In genomic region chr22:37744589-37744988, GRCh38 we compare ENCODE assay signal across 12 cellular contexts. TPM values are rescaled to one million over a fixed set of nuclear protein-coding genes. Genes with fewer than 3 reads are reported as not detected.
DNase-seq lines count a peak whose midpoint lies in the region; ATAC-seq, FAIRE-seq and TF ChIP-seq lines count a peak whose summit lies in the region.
"Had no signal": no experiment of that assay in that cellular context is flagged by ENCODE, and none has a peak within 500 bp of the region (broad histone marks: within the 10 kb centered on the region; RNA-seq: fewer than 3 reads in every experiment).

No MANE protein-coding gene starts in this region.

- H3K27ac ChIP-seq in A549 (peak overlapping the region; percentile 100; a peak in 4 of 6 replicates), mesodermal cell (ENCODE audit: low read depth, low read length, severe bottlenecking) (peak overlapping the region; percentile 57), gastrocnemius medialis (no peak overlapping the region)

- FAIRE-seq in A549 (lab: Jason Lieb, UNC) = no peak
- FAIRE-seq in GM12891 (lab: Jason Lieb, UNC) = no peak
- FAIRE-seq: bronchial epithelial cell, D721Med had no signal

- WGBS in A549 (ENCODE audit: missing lambda C conversion rate) = 87% methylated on average over 6 of the region's 6 CpGs
- 93 to 97% methylated on average over 5 to 6 of the region's 6 CpGs for WGBS in mesodermal cell (ENCODE audit: insufficient coverage in 2 of 2), 2 experiments

- peaks cover 70% of the 10 kb centered on the region for H3K4me1 ChIP-seq in A549
- peaks cover 12% of the 10 kb centered on the region for H3K4me1 ChIP-seq in Caco-2
- H3K4me1 ChIP-seq in mesodermal cell (ENCODE audit: control insufficient read depth, insufficient read depth, low read length, poor library complexity, severe bottlenecking) = peaks cover 60% of the 10 kb centered on the region
- H3K4me1 ChIP-seq in gastrocnemius medialis = peaks cover 18 to 19% of the 10 kb centered on the region in 2 donors

- H3K36me3 ChIP-seq in Caco-2 (ENCODE audit: control insufficient read depth, insufficient read depth, low read length) = peaks cover 2% of the 10 kb centered on the region; the same call in 1 of the 2 replicates
- H3K36me3 ChIP-seq in mesodermal cell (ENCODE audit: control insufficient read depth, insufficient read depth, low read length) = peaks cover 5% of the 10 kb centered on the region
- no peaks in the 10 kb centered on the region for H3K36me3 ChIP-seq in gastrocnemius medialis

- peaks cover 13% of the 10 kb centered on the region for H3K4me1 Mint-ChIP-seq in Caco-2 (ENCODE audit: low read depth, unreplicated experiment)
- peaks cover 27% of the 10 kb centered on the region for H3K4me1 Mint-ChIP-seq in activated CD4-positive, alpha-beta memory T cell treated with anti-CD3 and anti-CD28 coated beads for 36 hours (ENCODE audit: low read depth)

- intact Hi-C loops in Caco-2 (cut with micrococcal nuclease; ENCODE audit: unreplicated experiment) (no loop called here), gastrocnemius medialis (cut with DNase I; ENCODE audit: low total_unique reads) (no loop called here)
- intact Hi-C loops in activated CD4-positive, alpha-beta memory T cell treated with anti-CD3 and anti-CD28 coated beads for 36 hours (cut with micrococcal nuclease) = loop anchor here (10.0 kb wide), 1 partner anchor 110 kb away; the partner anchor contains the start of gene SH3BP1

- H3K4me3 ChIP-seq in A549 = peak overlapping the region; percentile 88; the same call in 2 of the 3 replicates
- no peak overlapping the region for H3K4me3 ChIP-seq in Caco-2 (ENCODE audit: low read depth, low read length)
- no peak overlapping the region for H3K4me3 ChIP-seq in mesodermal cell (ENCODE audit: extremely low read depth, insufficient read depth, low read length, poor library complexity, severe bottlenecking)
- no peak overlapping the region for H3K4me3 ChIP-seq in gastrocnemius medialis

- TF ChIP-seq CTCF in A549 (IDR thresholded peaks at IDR 0.05) (no peak), Caco-2 (IDR thresholded peaks at IDR 0.05; ENCODE audit: insufficient read depth in 1 of 2, low read depth in 1 of 2, low read length in 1 of 2, severe bottlenecking in 1 of 2, unreplicated experiment in 1 of 2) (no peak), gastrocnemius medialis (IDR thresholded peaks at IDR 0.05 in 4 of 5, conservative IDR thresholded peaks at IDR 0.05 in 1 of 5) (no peak)

- H3K27ac Mint-ChIP-seq in Caco-2 (ENCODE audit: unreplicated experiment) = no peak overlapping the region
- no peak overlapping the region for H3K27ac Mint-ChIP-seq in activated CD4-positive, alpha-beta memory T cell treated with anti-CD3 and anti-CD28 coated beads for 36 hours

- no TSS peak for BruUV-seq in Caco-2 (replicated peaks; lab: Mats Ljungman, UMichigan)

- peak overlapping the region; percentile 66 for H3K4me3 Mint-ChIP-seq in Caco-2 (ENCODE audit: unreplicated experiment)
- H3K4me3 Mint-ChIP-seq in activated CD4-positive, alpha-beta memory T cell treated with anti-CD3 and anti-CD28 coated beads for 36 hours = peak overlapping the region; percentile 2

- peak in 1 of 2 experiments; percentile 16; a peak in 1 of 6 replicates for ATAC-seq in A549
- no peak for ATAC-seq in gastrocnemius medialis
- ATAC-seq: left cardiac atrium had no signal

- H3K27me3 Mint-ChIP-seq in Caco-2 (ENCODE audit: insufficient read depth, unreplicated experiment) = no peaks in the 10 kb centered on the region
- H3K27me3 Mint-ChIP-seq in activated CD4-positive, alpha-beta memory T cell treated with anti-CD3 and anti-CD28 coated beads for 36 hours = no peaks in the 10 kb centered on the region

- in situ Hi-C loops in gastrocnemius medialis (cut with MboI; ENCODE audit: low sequenced_read_pairs in 4 of 4) = no loop called here

- peak overlapping the region; percentile 98 for H3K4me2 ChIP-seq in A549

- H3K9me3 ChIP-seq in A549 (no peaks in the 10 kb centered on the region), Caco-2 (no peaks in the 10 kb centered on the region), mesodermal cell (ENCODE audit: control insufficient read depth, low read length) (no peaks in the 10 kb centered on the region), gastrocnemius medialis (no peaks in the 10 kb centered on the region)

- no peak for TF ChIP-seq RAD21 in A549 (conservative IDR thresholded peaks at IDR 0.05 in 1 of 2, IDR thresholded peaks at IDR 0.05 in 1 of 2)

- no peaks in the 10 kb centered on the region for H3K9me3 Mint-ChIP-seq in Caco-2 (ENCODE audit: unreplicated experiment)
- H3K9me3 Mint-ChIP-seq in activated CD4-positive, alpha-beta memory T cell treated with anti-CD3 and anti-CD28 coated beads for 36 hours = no peaks in the 10 kb centered on the region

- H3K36me3 Mint-ChIP-seq in Caco-2 (ENCODE audit: insufficient read depth, unreplicated experiment) = no peaks in the 10 kb centered on the region
- H3K36me3 Mint-ChIP-seq in activated CD4-positive, alpha-beta memory T cell treated with anti-CD3 and anti-CD28 coated beads for 36 hours = peaks cover 2% of the 10 kb centered on the region

- CTCF ChIA-PET in A549 (lab: Yijun Ruan, JAX) = interaction anchor here (0.7 to 1.8 kb wide), 3 partner anchors 10 to 47 kb away, joined by 3 to 4 read pairs (median 3); no protein-coding TSS in a partner anchor
- CTCF ChIA-PET in Caco-2 (lab: Charles Lee) = no interaction called here
- CTCF ChIA-PET in activated CD4-positive, alpha-beta memory T cell treated with anti-CD3 and anti-CD28 coated beads for 36 hours (lab: Charles Lee) = no interaction called here

- POLR2A ChIA-PET in A549 (lab: Yijun Ruan, JAX) = no interaction called here
- POLR2A ChIA-PET in Caco-2 (lab: Charles Lee) = no interaction called here
- POLR2A ChIA-PET in activated CD4-positive, alpha-beta memory T cell treated with anti-CD3 and anti-CD28 coated beads for 36 hours (lab: Charles Lee) = interaction anchor here (0.6 kb wide), 1 partner anchor 34 kb away, joined by 3 read pairs; no protein-coding TSS in a partner anchor

- no peak for TF ChIP-seq EP300 in A549 (IDR thresholded peaks at IDR 0.05)

- DNase-seq in A549 (ENCODE audit: low read depth in 1 of 2, low spot score in 1 of 2) (no peak), Caco-2 (no peak), gastrocnemius medialis (no peak), GM12891 (ENCODE audit: insufficient read length, low spot score) (no peak)
- DNase-seq in activated CD4-positive, alpha-beta memory T cell treated with anti-CD3 and anti-CD28 coated beads for 36 hours = no peak
- DNase-seq in stimulated activated CD4-positive, alpha-beta T cell treated with anti-CD3 and anti-CD28 coated beads, Interleukin-4, amount 100 ng/mL, for 4 hours = no peak
- no peak for DNase-seq in stimulated activated CD4-positive, alpha-beta T cell treated with anti-CD3 and anti-CD28 coated beads, Interleukin-4, amount 100 ng/mL, for 1 hour
- DNase-seq: activated CD4-positive, alpha-beta T cell treated with anti-CD3 and anti-CD28 coated beads for 4 hours; left cardiac atrium had no signal

- no peaks in the 10 kb centered on the region for H3K27me3 ChIP-seq in Caco-2 (replicated peaks; ENCODE audit: control insufficient read depth, insufficient read depth, low read length)
- no peaks in the 10 kb centered on the region for H3K27me3 ChIP-seq in gastrocnemius medialis

- no peak for TF ChIP-seq POLR2A in A549 (IDR thresholded peaks at IDR 0.05; ENCODE audit: low read length)
- no peak for TF ChIP-seq POLR2A in gastrocnemius medialis (IDR thresholded peaks at IDR 0.05)
- TF ChIP-seq POLR2A in GM12891 (IDR thresholded peaks at IDR 0.05; ENCODE audit: low read depth, low read length) = no peak

TF ChIP-seq in A549, 52 proteins besides CTCF, POLR2A, EP300 and RAD21:
- TF ChIP-seq FOSB (CRISPR knock-in tag; IDR thresholded peaks at IDR 0.05) (no peak), KDM1A (IDR thresholded peaks at IDR 0.05; ENCODE audit: low read depth) (peak; percentile 81)

TF ChIP-seq in GM12891, 5 proteins besides CTCF, POLR2A, EP300 and RAD21:
- TF ChIP-seq SPI1 (IDR thresholded peaks at IDR 0.05; ENCODE audit: low read depth, low read length) = no peak
- no peak for TF ChIP-seq POLR2AphosphoS5 (IDR thresholded peaks at IDR 0.05; ENCODE audit: low read depth, low read length)
- no peak for TF ChIP-seq TAF1 (IDR thresholded peaks at IDR 0.05; ENCODE audit: low read depth, low read length)
- no peak for TF ChIP-seq POU2F2 (IDR thresholded peaks at IDR 0.05; ENCODE audit: low read depth, low read length)
- TF ChIP-seq PAX5 (IDR thresholded peaks at IDR 0.05; ENCODE audit: insufficient read depth, low read length, severe bottlenecking) = no peak

RNA-seq across cellular contexts. Expression of gene TRIOBP, which starts 47.7 kb away (rescaled TPM):
- polyA plus RNA-seq in A549 (2011; rRNA removed) (15.7 and 32.6 TPM in 2 replicates), A549 (2017; fragmentation: RNase III; extraction: RNeasy Plus Mini Kit Qiagen cat#74134 plus additional on column Dnase treatment) (25.5 to 29.5 TPM (median 26.0 TPM) in 3 replicates)
- 28.2 and 37.4 TPM in 2 replicates for polyA plus RNA-seq in A549 (2012; cell fraction: cytosol; rRNA removed)
- polyA plus RNA-seq in A549 (2012; cell fraction: nucleus; rRNA removed) = 37.0 and 39.3 TPM in 2 replicates
- 44.4 and 50.0 TPM in 2 replicates for polyA minus RNA-seq in A549 (2011; rRNA and poly(A)+ RNA removed)
- total RNA-seq in Caco-2 (2022) (30.7 and 38.4 TPM in 2 replicates), gastrocnemius medialis (10 to 100 TPM; 21.7 to 38.2 (median 30.3) TPM)
- total RNA-seq in activated CD4-positive, alpha-beta memory T cell treated with anti-CD3 and anti-CD28 coated beads for 36 hours = 10 to 100 TPM; 25.0 to 26.8 TPM
- 79.5 TPM for polyA plus RNA-seq in mesodermal cell (2013, experiment 1 of 2)
- 69.5 TPM for polyA plus RNA-seq in mesodermal cell (2013, experiment 2 of 2)
- 11.1 TPM for polyA plus RNA-seq in GM12891 (2012; ENCODE audit: low read depth, missing spikeins)

RNA-seq across cellular contexts. Expression of gene NOL12, which starts 58.4 kb away (rescaled TPM):
- polyA plus RNA-seq in A549 (2011; rRNA removed) (13.6 and 23.0 TPM in 2 replicates), A549 (2017; fragmentation: RNase III; extraction: RNeasy Plus Mini Kit Qiagen cat#74134 plus additional on column Dnase treatment) (34.5 to 39.3 TPM (median 37.3 TPM) in 3 replicates)
- polyA plus RNA-seq in A549 (2012; cell fraction: cytosol; rRNA removed) = 44.5 and 48.9 TPM in 2 replicates
- polyA plus RNA-seq in A549 (2012; cell fraction: nucleus; rRNA removed) = 37.3 and 38.8 TPM in 2 replicates
- 8.0 and 10.8 TPM in 2 replicates for polyA minus RNA-seq in A549 (2011; rRNA and poly(A)+ RNA removed)
- total RNA-seq in Caco-2 (2022) (20.2 and 22.3 TPM in 2 replicates), gastrocnemius medialis (10 to 100 TPM; 10.0 to 21.7 (median 16.6) TPM)
- total RNA-seq in activated CD4-positive, alpha-beta memory T cell treated with anti-CD3 and anti-CD28 coated beads for 36 hours = 10 to 100 TPM; 32.5 to 33.3 TPM
- polyA plus RNA-seq in mesodermal cell (2013, experiment 1 of 2) = 13.9 TPM
- polyA plus RNA-seq in mesodermal cell (2013, experiment 2 of 2) = 13.0 TPM
- polyA plus RNA-seq in GM12891 (2012; ENCODE audit: low read depth, missing spikeins) = 25.9 TPM

Comparison
In these comparisons a context has a peak if more than half of its experiments do, and no peak if none do; other contexts are left out.
1. H3K27ac ChIP-seq: peak in A549 (2 of 2) and mesodermal cell (single experiment); none in gastrocnemius medialis (0 of 4).